19 cellular contexts compared by ENCODE assay signal in the genomic region with DNA sequence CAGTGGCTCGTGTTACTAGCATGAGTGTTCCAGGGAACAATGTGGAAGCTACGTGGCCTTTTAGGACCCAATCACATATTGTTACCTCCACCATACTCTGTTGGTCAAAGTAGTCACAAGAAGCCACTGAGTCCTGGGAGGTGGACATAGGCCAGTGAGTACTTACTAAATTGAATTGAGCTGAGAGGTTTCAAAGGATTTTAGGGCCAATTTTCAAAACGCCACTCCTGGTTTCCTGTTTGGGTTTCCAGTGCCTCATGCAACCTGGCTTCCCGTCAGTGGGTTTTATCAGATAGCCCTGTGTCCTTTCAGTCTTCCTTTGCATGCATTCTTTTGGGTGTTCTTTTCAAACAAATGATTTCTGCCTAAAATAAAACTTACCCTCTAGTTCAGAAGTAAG. TPM values are rescaled to one million over a fixed set of nuclear protein-coding genes. Genes with fewer than 3 reads are reported as not detected.
A peak's percentile ranks its signal among the peaks of the same experiment; 100 is the strongest.
DNase-seq lines count a peak whose midpoint lies in the region; ATAC-seq and TF ChIP-seq lines count a peak whose summit lies in the region.
"Had no signal": no experiment of that assay in that cellular context is flagged by ENCODE, and none has a peak within 500 bp of the region (broad histone marks: within the 10 kb centered on the region; RNA-seq: fewer than 3 reads in every experiment).

No MANE protein-coding gene starts in this region.

- peaks cover 8% of the 10 kb centered on the region for H3K9me3 Mint-ChIP-seq in activated CD4-positive, alpha-beta T cell treated with anti-CD3 and anti-CD28 coated beads, Interleukin-2, amount 10 ng/mL, durations not matched to agents 7 days and 5 days
- peaks cover 3% of the 10 kb centered on the region for H3K9me3 Mint-ChIP-seq in stimulated activated naive CD8-positive, alpha-beta T cell treated with anti-CD3 and anti-CD28 coated beads, Interleukin-15, Interleukin-2, amounts not matched to agents 100 ng/mL and 50 ng/mL, for 24 hours
- H3K9me3 Mint-ChIP-seq in activated T-helper 2 cell treated with anti-CD3 and anti-CD28 coated beads, Interferon-gamma antibody, Interleukin-2, Interleukin-4, amounts not matched to agents 10 μg/mL and 5 μg/mL and 100 μg/mL, durations not matched to agents 14 hours and 24 hours and 36 hours: peaks cover 2% of the 10 kb centered on the region

- H3K4me3 ChIP-seq in parathyroid adenoma (ENCODE audit: low read depth, low read length): no peak overlapping the region
- H3K4me3 ChIP-seq: BLaER1 treated with 17β-estradiol and CSF1 and Interleukin-3, amounts not matched to agents 10 nM and 100 nM; GM12878; PC-9 had no signal

- no peaks in the 10 kb centered on the region for H3K27me3 ChIP-seq in parathyroid adenoma (ENCODE audit: control insufficient read depth, insufficient read depth, low read length)
- H3K27me3 ChIP-seq: BLaER1 treated with 17β-estradiol and CSF1 and Interleukin-3, amounts not matched to agents 10 nM and 100 nM had no signal

- H3K4me3 Mint-ChIP-seq in activated CD4-positive, alpha-beta T cell treated with anti-CD3 and anti-CD28 coated beads, Interleukin-2, amount 10 ng/mL, durations not matched to agents 7 days and 5 days: no peak overlapping the region
- H3K4me3 Mint-ChIP-seq in stimulated activated naive CD8-positive, alpha-beta T cell treated with anti-CD3 and anti-CD28 coated beads, Interleukin-15, Interleukin-2, amounts not matched to agents 100 ng/mL and 50 ng/mL, for 24 hours: no peak overlapping the region
- peak overlapping the region; percentile 37 for H3K4me3 Mint-ChIP-seq in activated T-helper 2 cell treated with anti-CD3 and anti-CD28 coated beads, Interferon-gamma antibody, Interleukin-2, Interleukin-4, amounts not matched to agents 10 μg/mL and 5 μg/mL and 100 μg/mL, durations not matched to agents 14 hours and 24 hours and 36 hours (ENCODE audit: low read depth)

- H3K79me2 ChIP-seq in parathyroid adenoma: no peaks in the 10 kb centered on the region

- H3K27ac Mint-ChIP-seq in activated CD4-positive, alpha-beta T cell treated with anti-CD3 and anti-CD28 coated beads, Interleukin-2, amount 10 ng/mL, durations not matched to agents 7 days and 5 days: peak overlapping the region; percentile 75
- H3K27ac Mint-ChIP-seq in stimulated activated naive CD8-positive, alpha-beta T cell treated with anti-CD3 and anti-CD28 coated beads, Interleukin-15, Interleukin-2, amounts not matched to agents 100 ng/mL and 50 ng/mL, for 24 hours: peak overlapping the region; percentile 36
- peak overlapping the region; percentile 67 for H3K27ac Mint-ChIP-seq in activated T-helper 2 cell treated with anti-CD3 and anti-CD28 coated beads, Interferon-gamma antibody, Interleukin-2, Interleukin-4, amounts not matched to agents 10 μg/mL and 5 μg/mL and 100 μg/mL, durations not matched to agents 14 hours and 24 hours and 36 hours

- CTCF ChIA-PET in activated CD4-positive, alpha-beta T cell treated with anti-CD3 and anti-CD28 coated beads, Interleukin-2, amount 10 ng/mL, durations not matched to agents 7 days and 5 days (lab: Charles Lee): interaction anchor here (2.5 kb wide), 1 partner anchor 11 kb away, joined by 8 read pairs; no protein-coding TSS in a partner anchor

- H3K27me3 Mint-ChIP-seq in activated CD4-positive, alpha-beta T cell treated with anti-CD3 and anti-CD28 coated beads, Interleukin-2, amount 10 ng/mL, durations not matched to agents 7 days and 5 days: no peaks in the 10 kb centered on the region
- no peaks in the 10 kb centered on the region for H3K27me3 Mint-ChIP-seq in stimulated activated naive CD8-positive, alpha-beta T cell treated with anti-CD3 and anti-CD28 coated beads, Interleukin-15, Interleukin-2, amounts not matched to agents 100 ng/mL and 50 ng/mL, for 24 hours
- no peaks in the 10 kb centered on the region for H3K27me3 Mint-ChIP-seq in activated T-helper 2 cell treated with anti-CD3 and anti-CD28 coated beads, Interferon-gamma antibody, Interleukin-2, Interleukin-4, amounts not matched to agents 10 μg/mL and 5 μg/mL and 100 μg/mL, durations not matched to agents 14 hours and 24 hours and 36 hours (ENCODE audit: low read depth)

- H3K4me1 Mint-ChIP-seq in activated CD4-positive, alpha-beta T cell treated with anti-CD3 and anti-CD28 coated beads, Interleukin-2, amount 10 ng/mL, durations not matched to agents 7 days and 5 days: peaks cover 50% of the 10 kb centered on the region
- peaks cover 31% of the 10 kb centered on the region for H3K4me1 Mint-ChIP-seq in stimulated activated naive CD8-positive, alpha-beta T cell treated with anti-CD3 and anti-CD28 coated beads, Interleukin-15, Interleukin-2, amounts not matched to agents 100 ng/mL and 50 ng/mL, for 24 hours (ENCODE audit: low read depth)
- peaks cover 42% of the 10 kb centered on the region for H3K4me1 Mint-ChIP-seq in activated T-helper 2 cell treated with anti-CD3 and anti-CD28 coated beads, Interferon-gamma antibody, Interleukin-2, Interleukin-4, amounts not matched to agents 10 μg/mL and 5 μg/mL and 100 μg/mL, durations not matched to agents 14 hours and 24 hours and 36 hours (ENCODE audit: low read depth)

- no peak for ATAC-seq in stimulated activated naive CD8-positive, alpha-beta T cell treated with anti-CD3 and anti-CD28 coated beads, Interleukin-15, Interleukin-2, amounts not matched to agents 100 U/mL and 50 U/mL, for 24 hours
- ATAC-seq: GM12878 had no signal

- POLR2A ChIA-PET in activated CD4-positive, alpha-beta T cell treated with anti-CD3 and anti-CD28 coated beads, Interleukin-2, amount 10 ng/mL, durations not matched to agents 7 days and 5 days (lab: Charles Lee): no interaction called here

- H3K36me3 ChIP-seq in parathyroid adenoma (ENCODE audit: control insufficient read depth, insufficient read depth, low read length): no peaks in the 10 kb centered on the region
- H3K36me3 ChIP-seq: BLaER1 treated with 17β-estradiol and CSF1 and Interleukin-3, amounts not matched to agents 10 nM and 100 nM had no signal

- TF ChIP-seq CTCF in parathyroid adenoma (IDR thresholded peaks at IDR 0.05): no peak

- no peak overlapping the region for H3K27ac ChIP-seq in parathyroid adenoma
- H3K27ac ChIP-seq: BLaER1 treated with 17β-estradiol and CSF1 and Interleukin-3, amounts not matched to agents 10 nM and 100 nM; PC-9 had no signal

- peak overlapping the region; percentile 3 for H2AFZ ChIP-seq in parathyroid adenoma
- H2AFZ ChIP-seq: PC-9 had no signal

- H3K36me3 Mint-ChIP-seq in activated CD4-positive, alpha-beta T cell treated with anti-CD3 and anti-CD28 coated beads, Interleukin-2, amount 10 ng/mL, durations not matched to agents 7 days and 5 days (ENCODE audit: low read depth): peaks cover 32% of the 10 kb centered on the region
- peaks cover 3% of the 10 kb centered on the region for H3K36me3 Mint-ChIP-seq in stimulated activated naive CD8-positive, alpha-beta T cell treated with anti-CD3 and anti-CD28 coated beads, Interleukin-15, Interleukin-2, amounts not matched to agents 100 ng/mL and 50 ng/mL, for 24 hours (ENCODE audit: low read depth)
- peaks cover 38% of the 10 kb centered on the region for H3K36me3 Mint-ChIP-seq in activated T-helper 2 cell treated with anti-CD3 and anti-CD28 coated beads, Interferon-gamma antibody, Interleukin-2, Interleukin-4, amounts not matched to agents 10 μg/mL and 5 μg/mL and 100 μg/mL, durations not matched to agents 14 hours and 24 hours and 36 hours (ENCODE audit: low read depth)

- H3K4me1 ChIP-seq in parathyroid adenoma: peaks cover 9% of the 10 kb centered on the region

- intact Hi-C loops in activated T-helper 2 cell treated with anti-CD3 and anti-CD28 coated beads, Interferon-gamma antibody, Interleukin-2, Interleukin-4, amounts not matched to agents 10 μg/mL and 5 μg/mL and 100 μg/mL, durations not matched to agents 14 hours and 24 hours and 36 hours (cut with micrococcal nuclease): no loop called here

- H3K9me3 ChIP-seq in parathyroid adenoma (ENCODE audit: control insufficient read depth, low read length): no peaks in the 10 kb centered on the region

- H3K9ac ChIP-seq in parathyroid adenoma: no peak overlapping the region
- H3K9ac ChIP-seq: BLaER1 treated with 17β-estradiol and CSF1 and Interleukin-3, amounts not matched to agents 10 nM and 100 nM had no signal

- no peak for DNase-seq in activated CD4-positive, alpha-beta T cell treated with anti-CD3 and anti-CD28 coated beads, Interleukin-2, amount 10 ng/mL, durations not matched to agents 7 days and 5 days
- DNase-seq in activated CD4-positive, alpha-beta T cell treated with anti-CD3 and anti-CD28 coated beads, Interleukin-2, amount 50 U/mL, for 1 hour: no peak
- no peak for DNase-seq in stimulated activated naive CD8-positive, alpha-beta T cell treated with anti-CD3 and anti-CD28 coated beads, Interleukin-15, Interleukin-2, amounts not matched to agents 100 U/mL and 50 U/mL, for 24 hours
- no peak for DNase-seq in activated T-helper 2 cell treated with anti-CD3 and anti-CD28 coated beads, Interferon-gamma antibody, Interleukin-2, Interleukin-4, amounts not matched to agents 10 μg/mL and 5 μg/mL and 100 μg/mL, durations not matched to agents 14 hours and 24 hours and 36 hours (ENCODE audit: low spot score)
- DNase-seq in activated gamma-delta T cell treated with Interleukin-2 at 50 U/mL for 16 hours (no peak), OCI-M2 (lab: John Stamatoyannopoulos, UW; ENCODE audit: unreplicated experiment) (no peak)
- DNase-seq: DMS 273 treated with DMSO at 0.1 percent for 48 hours, GDM1, HCEC 1CT, KG1, NCI-H1048, NCI-H146, NCI-H2081, NCI-H774, PC-9 had no signal

- no peak overlapping the region for H3K4me2 ChIP-seq in parathyroid adenoma (ENCODE audit: low read length)
- H3K4me2 ChIP-seq: PC-9 had no signal

RNA-seq across cellular contexts. Expression of gene FBLN7, which starts 56.3 kb away (rescaled TPM):
- total RNA-seq in activated CD4-positive, alpha-beta T cell treated with anti-CD3 and anti-CD28 coated beads, Interleukin-2, amount 10 ng/mL, durations not matched to agents 7 days and 5 days: 1 to 10 TPM; 7.9 to 8.3 TPM
- total RNA-seq in activated T-helper 2 cell treated with anti-CD3 and anti-CD28 coated beads, Interferon-gamma antibody, Interleukin-2, Interleukin-4, amounts not matched to agents 10 μg/mL and 5 μg/mL and 100 μg/mL, durations not matched to agents 14 hours and 24 hours and 36 hours: 16.7 and 17.0 TPM in 2 replicates
